Comparison of ENCODE assay signal across 29 cellular contexts in genomic region chr7:8885480-8885879, GRCh38.
"Had no signal": no experiment of that assay in that cellular context is flagged by ENCODE, and none has a peak within 500 bp of the region (broad histone marks: within the 10 kb centered on the region; RNA-seq: fewer than 3 reads in every experiment).

No MANE protein-coding gene starts in this region.

- H3K4me1 Mint-ChIP-seq: stimulated activated effector memory CD8-positive, alpha-beta T cell treated with anti-CD3 and anti-CD28 coated beads, Interleukin-12 subunit alpha, Interleukin-12 subunit beta, amount 100 ng/mL, for 72 hours; stimulated activated memory B cell treated with anti-CD40 and anti-IgM and Interleukin-4, amounts not matched to agents 10 μg/mL and 1 μg/mL and 100 μg/mL, for 72 hours; stimulated activated naive B cell treated with anti-CD40 and anti-IgM and Interleukin-4, amounts not matched to agents 10 μg/mL and 1 μg/mL and 100 μg/mL, for 72 hours; stimulated activated naive CD8-positive, alpha-beta T cell treated with anti-CD3 and anti-CD28 coated beads, Interleukin-15, amount 100 ng/mL, for 72 hours had no signal

- H3K9me3 ChIP-seq: suprapubic skin, testis, thoracic aorta, thyroid gland, tibial artery, tibial nerve, transverse colon, upper lobe of left lung, upper lobe of right lung, uterus, vagina had no signal

- H3K27me3 Mint-ChIP-seq: stimulated activated memory B cell treated with anti-CD40 and anti-IgM and Interleukin-4, amounts not matched to agents 10 μg/mL and 1 μg/mL and 100 μg/mL, for 72 hours; stimulated activated naive B cell treated with anti-CD40 and anti-IgM and Interleukin-4, amounts not matched to agents 10 μg/mL and 1 μg/mL and 100 μg/mL, for 72 hours; stimulated activated naive CD8-positive, alpha-beta T cell treated with anti-CD3 and anti-CD28 coated beads, Interleukin-15, amount 100 ng/mL, for 72 hours; stimulated activated naive CD8-positive, alpha-beta T cell treated with anti-CD3 and anti-CD28 coated beads, Interleukin-15, Interleukin-2, amounts not matched to agents 100 ng/mL and 50 ng/mL, for 24 hours; type B pancreatic cell had no signal

- ATAC-seq: stimulated activated effector memory CD8-positive, alpha-beta T cell treated with anti-CD3 and anti-CD28 coated beads, Interleukin-12 subunit alpha, Interleukin-12 subunit beta, amount 100 ng/mL, for 72 hours; stimulated activated memory B cell treated with anti-CD40 and anti-IgM and Interleukin-4, amounts not matched to agents 10 μg/mL and 1 μg/mL and 100 μg/mL, for 72 hours; stimulated activated naive B cell treated with anti-CD40 and anti-IgM and Interleukin-4, amounts not matched to agents 10 μg/mL and 1 μg/mL and 100 μg/mL, for 72 hours; stimulated activated naive CD8-positive, alpha-beta T cell treated with anti-CD3 and anti-CD28 coated beads, Interleukin-15, amount 100 ng/mL, for 72 hours; stimulated activated naive CD8-positive, alpha-beta T cell treated with anti-CD3 and anti-CD28 coated beads, Interleukin-15, Interleukin-2, amounts not matched to agents 100 U/mL and 50 U/mL, for 24 hours; upper lobe of right lung had no signal

- H3K4me1 ChIP-seq: stomach, suprapubic skin, testis, thyroid gland, tibial artery, tibial nerve, transverse colon, upper lobe of left lung, upper lobe of right lung, uterus, vagina had no signal

- H3K27ac Mint-ChIP-seq: stimulated activated effector memory CD8-positive, alpha-beta T cell treated with anti-CD3 and anti-CD28 coated beads, Interleukin-12 subunit alpha, Interleukin-12 subunit beta, amount 100 ng/mL, for 72 hours; stimulated activated memory B cell treated with anti-CD40 and anti-IgM and Interleukin-4, amounts not matched to agents 10 μg/mL and 1 μg/mL and 100 μg/mL, for 72 hours; stimulated activated naive B cell treated with anti-CD40 and anti-IgM and Interleukin-4, amounts not matched to agents 10 μg/mL and 1 μg/mL and 100 μg/mL, for 72 hours; stimulated activated naive CD8-positive, alpha-beta T cell treated with anti-CD3 and anti-CD28 coated beads, Interleukin-15, Interleukin-2, amounts not matched to agents 100 ng/mL and 50 ng/mL, for 24 hours; type B pancreatic cell had no signal

- H3K9me3 Mint-ChIP-seq: type B pancreatic cell had no signal

- H3K4me3 ChIP-seq: stomach, suprapubic skin, testis, thoracic aorta, thyroid gland, tibial artery, tibial nerve, transverse colon, upper lobe of left lung, upper lobe of right lung, uterus, vagina had no signal

- H3K27me3 ChIP-seq: stomach, suprapubic skin, testis, thyroid gland, tibial artery, tibial nerve, transverse colon, upper lobe of left lung, upper lobe of right lung, uterus, vagina had no signal

- H3K27ac ChIP-seq: stomach, suprapubic skin, testis, thoracic aorta, thyroid gland, tibial artery, tibial nerve, transverse colon, upper lobe of left lung, upper lobe of right lung, uterus, vagina had no signal

- DNase-seq: stimulated activated CD4-positive, alpha-beta T cell treated with anti-CD3 and anti-CD28 coated beads, Interleukin-2, amount 100 ng/mL, for 48 hours; stimulated activated CD4-positive, alpha-beta T cell treated with anti-CD3 and anti-CD28 coated beads, Interleukin-4, amount 100 ng/mL, for 1 hour; stimulated activated CD4-positive, alpha-beta T cell treated with anti-CD3 and anti-CD28 coated beads, Interleukin-4, amount 100 ng/mL, for 24 hours; stimulated activated CD4-positive, alpha-beta T cell treated with anti-CD3 and anti-CD28 coated beads, Interleukin-4, amount 100 ng/mL, for 4 hours; stimulated activated CD8-positive, alpha-beta memory T cell treated with anti-CD3 and anti-CD28 coated beads, Interleukin-4, amount 100 ng/mL, for 48 hours; stimulated activated naive B cell treated with anti-CD40 and anti-IgM and Interleukin-4, amounts not matched to agents 10 μg/mL and 1 μg/mL and 100 μg/mL, for 72 hours; stimulated activated naive CD4-positive, alpha-beta T cell; stimulated activated naive CD4-positive, alpha-beta T cell treated with Interleukin-2 at 50 U/mL for 16 hours; stimulated activated naive CD8-positive, alpha-beta T cell treated with anti-CD3 and anti-CD28 coated beads, Interleukin-15, amount 100 ng/mL, for 72 hours; stimulated activated naive CD8-positive, alpha-beta T cell treated with anti-CD3 and anti-CD28 coated beads, Interleukin-15, Interleukin-2, amounts not matched to agents 100 U/mL and 50 U/mL, for 24 hours; stomach; substantia nigra; testis; thyroid gland; tibial artery; transverse colon; trophoblast cell; upper lobe of left lung; upper lobe of right lung; uterus had no signal

- H3K36me3 ChIP-seq: stomach, suprapubic skin, thoracic aorta, thyroid gland, tibial artery, tibial nerve, transverse colon, upper lobe of left lung, upper lobe of right lung, uterus, vagina had no signal

- H3K4me3 Mint-ChIP-seq: stimulated activated effector memory CD8-positive, alpha-beta T cell treated with anti-CD3 and anti-CD28 coated beads, Interleukin-12 subunit alpha, Interleukin-12 subunit beta, amount 100 ng/mL, for 72 hours; stimulated activated memory B cell treated with anti-CD40 and anti-IgM and Interleukin-4, amounts not matched to agents 10 μg/mL and 1 μg/mL and 100 μg/mL, for 72 hours; stimulated activated naive B cell treated with anti-CD40 and anti-IgM and Interleukin-4, amounts not matched to agents 10 μg/mL and 1 μg/mL and 100 μg/mL, for 72 hours; stimulated activated naive CD8-positive, alpha-beta T cell treated with anti-CD3 and anti-CD28 coated beads, Interleukin-15, amount 100 ng/mL, for 72 hours; stimulated activated naive CD8-positive, alpha-beta T cell treated with anti-CD3 and anti-CD28 coated beads, Interleukin-15, Interleukin-2, amounts not matched to agents 100 ng/mL and 50 ng/mL, for 24 hours; type B pancreatic cell had no signal

- H3K36me3 Mint-ChIP-seq: stimulated activated effector memory CD8-positive, alpha-beta T cell treated with anti-CD3 and anti-CD28 coated beads, Interleukin-12 subunit alpha, Interleukin-12 subunit beta, amount 100 ng/mL, for 72 hours; stimulated activated memory B cell treated with anti-CD40 and anti-IgM and Interleukin-4, amounts not matched to agents 10 μg/mL and 1 μg/mL and 100 μg/mL, for 72 hours; stimulated activated naive B cell treated with anti-CD40 and anti-IgM and Interleukin-4, amounts not matched to agents 10 μg/mL and 1 μg/mL and 100 μg/mL, for 72 hours; type B pancreatic cell had no signal

- FAIRE-seq: urothelium cell line had no signal
